1 cellular context compared by ENCODE assay signal in genomic region chr10:131980757-131981428, GRCh38.
TF ChIP-seq lines count a peak whose summit lies in the region.

No MANE protein-coding gene starts in this region.

TF ChIP-seq in HepG2, 621 proteins besides CTCF, POLR2A, EP300 and RAD21 (continued from another document and continues in another):
- TF ChIP-seq ATF2 (CRISPR knock-in tag; IDR thresholded peaks at IDR 0.05) (no peak), GRHL1 (CRISPR knock-in tag; conservative IDR thresholded peaks at IDR 0.05) (no peak), MTA1 (CRISPR knock-in tag; IDR thresholded peaks at IDR 0.05; ENCODE audit: borderline replicate concordance) (0 out of 2 replicates have a peak, but pooled peaks have one; percentile 13), HNRNPUL1 (IDR thresholded peaks at IDR 0.05; ENCODE audit: low read depth, low read length) (no peak), ZNF83 (CRISPR knock-in tag; IDR thresholded peaks at IDR 0.05; ENCODE audit: borderline replicate concordance) (no peak), CREM (IDR thresholded peaks at IDR 0.05) (no peak), CREM (CRISPR knock-in tag; IDR thresholded peaks at IDR 0.05) (no peak), FOXO4 (CRISPR knock-in tag; conservative IDR thresholded peaks at IDR 0.05) (peak; percentile 95), GPN1 (CRISPR knock-in tag; IDR thresholded peaks at IDR 0.05; ENCODE audit: borderline replicate concordance) (no peak), ZBTB39 (CRISPR knock-in tag; IDR thresholded peaks at IDR 0.05) (peak; percentile 61; the same call in 1 of the 2 replicates), PAX8 (CRISPR knock-in tag; IDR thresholded peaks at IDR 0.05; ENCODE audit: borderline replicate concordance) (no peak), NONO (IDR thresholded peaks at IDR 0.05) (no peak), NONO (CRISPR knock-in tag; conservative IDR thresholded peaks at IDR 0.05) (no peak), HIVEP1 (CRISPR knock-in tag; IDR thresholded peaks at IDR 0.05) (no peak), FOXK1 (CRISPR knock-in tag; IDR thresholded peaks at IDR 0.05; ENCODE audit: borderline replicate concordance, low read depth) (peak; percentile 41; the same call in 1 of the 2 replicates), LRRFIP1 (CRISPR knock-in tag; conservative IDR thresholded peaks at IDR 0.05) (no peak), THAP8 (CRISPR knock-in tag; IDR thresholded peaks at IDR 0.05; ENCODE audit: borderline replicate concordance) (0 out of 2 replicates have a peak, but pooled peaks have one; percentile 25), ZNF30 (CRISPR knock-in tag; IDR thresholded peaks at IDR 0.05) (no peak), ZNF362 (CRISPR knock-in tag; IDR thresholded peaks at IDR 0.05; ENCODE audit: borderline replicate concordance) (no peak), ZNF7 (CRISPR knock-in tag; IDR thresholded peaks at IDR 0.05) (no peak), ZNF460 (CRISPR knock-in tag; IDR thresholded peaks at IDR 0.05; ENCODE audit: borderline replicate concordance) (no peak), ZNF543 (CRISPR knock-in tag; IDR thresholded peaks at IDR 0.05) (no peak; the same call in 1 of the 2 replicates), ZNF616 (CRISPR knock-in tag; IDR thresholded peaks at IDR 0.05; ENCODE audit: low read depth) (no peak), ZFP41 (CRISPR knock-in tag; IDR thresholded peaks at IDR 0.05; ENCODE audit: borderline replicate concordance) (no peak), KLF12 (CRISPR knock-in tag; IDR thresholded peaks at IDR 0.05; ENCODE audit: borderline replicate concordance) (no peak), GZF1 (CRISPR knock-in tag; IDR thresholded peaks at IDR 0.05) (no peak), MTF2 (CRISPR knock-in tag; IDR thresholded peaks at IDR 0.05; ENCODE audit: borderline replicate concordance) (peak; percentile 90; the same call in 1 of the 2 replicates), SAFB2 (CRISPR knock-in tag; IDR thresholded peaks at IDR 0.05; ENCODE audit: borderline replicate concordance, low read depth) (0 out of 2 replicates have a peak, but pooled peaks have one; percentile 39), ZNF441 (CRISPR knock-in tag; IDR thresholded peaks at IDR 0.05; ENCODE audit: borderline replicate concordance) (peak; percentile 76; the same call in 1 of the 2 replicates), ETS1 (CRISPR knock-in tag; IDR thresholded peaks at IDR 0.05) (no peak), TFAP4 (IDR thresholded peaks at IDR 0.05; ENCODE audit: borderline replicate concordance, low read depth) (no peak), SMYD3 (CRISPR knock-in tag; IDR thresholded peaks at IDR 0.05) (no peak), ZNF207 (IDR thresholded peaks at IDR 0.05; ENCODE audit: borderline replicate concordance) (no peak), HBP1 (CRISPR knock-in tag; IDR thresholded peaks at IDR 0.05; ENCODE audit: low read depth) (0 out of 2 replicates have a peak, but pooled peaks have one; percentile 27), IRF9 (CRISPR knock-in tag; IDR thresholded peaks at IDR 0.05; ENCODE audit: borderline replicate concordance) (no peak), CHCHD3 (CRISPR knock-in tag; IDR thresholded peaks at IDR 0.05) (no peak), FUBP1 (CRISPR knock-in tag; IDR thresholded peaks at IDR 0.05; ENCODE audit: borderline replicate concordance) (no peak), HDAC1 (CRISPR knock-in tag; IDR thresholded peaks at IDR 0.05) (0 out of 2 replicates have a peak, but pooled peaks have one; percentile 30), DR1 (CRISPR knock-in tag; IDR thresholded peaks at IDR 0.05) (no peak), MTF1 (CRISPR knock-in tag; IDR thresholded peaks at IDR 0.05) (no peak), TEAD2 (CRISPR knock-in tag; IDR thresholded peaks at IDR 0.05) (no peak), KDM2A (CRISPR knock-in tag; IDR thresholded peaks at IDR 0.05; ENCODE audit: borderline replicate concordance, low read depth) (peak; percentile 12; the same call in 1 of the 2 replicates), ZNF234 (CRISPR knock-in tag; conservative IDR thresholded peaks at IDR 0.05) (peak; percentile 62; the same call in 1 of the 2 replicates), SNRNP70 (IDR thresholded peaks at IDR 0.05; ENCODE audit: low read depth, low read length) (no peak), ZBTB7B (CRISPR knock-in tag; IDR thresholded peaks at IDR 0.05) (0 out of 2 replicates have a peak, but pooled peaks have one; percentile 23), SMARCE1 (IDR thresholded peaks at IDR 0.05; ENCODE audit: borderline replicate concordance) (no peak)
